Comparison of ENCODE assay signal across 1 cellular context in the genomic region with DNA sequence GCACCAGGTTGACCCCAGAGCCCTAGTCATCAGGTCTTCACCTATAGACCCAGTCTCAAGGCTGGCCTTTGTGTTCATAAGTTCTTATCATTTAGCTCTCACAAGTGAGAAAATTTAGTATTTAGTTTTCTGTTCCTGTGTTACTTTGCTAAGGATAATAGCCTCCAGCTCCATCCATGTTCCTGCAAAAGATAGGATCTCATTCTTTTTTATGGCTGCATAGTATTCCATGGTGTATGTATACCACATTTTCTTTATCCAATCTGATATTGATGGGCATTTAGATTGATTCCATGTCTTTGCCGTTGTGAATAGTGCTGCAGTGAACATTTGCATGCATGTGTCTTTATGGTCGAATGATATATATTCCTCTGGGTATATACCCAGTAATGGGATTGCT. TPM values are rescaled to one million over a fixed set of nuclear protein-coding genes. Genes with fewer than 3 reads are reported as not detected.
"Had no signal": no experiment of that assay in that cellular context is flagged by ENCODE, and none has a peak within 500 bp of the region (broad histone marks: within the 10 kb centered on the region; RNA-seq: fewer than 3 reads in every experiment).

No MANE protein-coding gene starts in this region.

RNA-seq across cellular contexts. Expression of gene CRYGS, which starts 46.2 kb away (rescaled TPM):
- total RNA-seq: epithelial cell of proximal tubule had no signal
